ENCODE assay signal across 8 cellular contexts in genomic region chr2:42361728-42362298, GRCh38. TPM values are rescaled to one million over a fixed set of nuclear protein-coding genes. Genes with fewer than 3 reads are reported as not detected.
A peak's percentile ranks its signal among the peaks of the same experiment; 100 is the strongest.
DNase-seq lines count a peak whose midpoint lies in the region; ATAC-seq and TF ChIP-seq lines count a peak whose summit lies in the region.

No MANE protein-coding gene starts in this region.

- H3K36me3 Mint-ChIP-seq in CD4-positive, alpha-beta memory T cell, result peaks cover 5 to 12% of the 10 kb centered on the region in 2 donors

- H3K4me3 Mint-ChIP-seq in CD4-positive, alpha-beta memory T cell, result peak overlapping the region; percentile 89 to 97 (median 94)

- no peak for TF ChIP-seq CTCF in LNCaP clone FGC (IDR thresholded peaks at IDR 0.05; ENCODE audit: control insufficient read depth, extremely low read depth, insufficient read depth)
- TF ChIP-seq CTCF in neural cell (IDR thresholded peaks at IDR 0.05; ENCODE audit: poor library complexity, severe bottlenecking), result peak; percentile 16

- peaks cover 41% of the 10 kb centered on the region for H3K79me2 ChIP-seq in neural cell (replicated peaks; ENCODE audit: insufficient read depth, low read length)

- TF ChIP-seq EP300 in neural cell (conservative IDR thresholded peaks at IDR 0.05; ENCODE audit: poor library complexity, severe bottlenecking), result no peak

- POLR2A ChIA-PET in CD4-positive, alpha-beta memory T cell (lab: Charles Lee; ENCODE audit: partially characterized antibody), result interaction anchor here (0.8 to 3.0 kb wide), 14 partner anchors 9 to 1234 kb away, joined by 3 to 12 read pairs (median 4); partner anchors contain the start of gene THADA

- H3K4me3 ChIP-seq in CD4-positive, alpha-beta memory T cell (ENCODE audit: low read length in 2 of 2), result peak overlapping the region; percentile 32 to 97
- H3K4me3 ChIP-seq in LNCaP clone FGC (ENCODE audit: low read depth, low read length) (peak overlapping the region; percentile 48), duodenal mucosa (ENCODE audit: low read depth in 1 of 2, low read length in 2 of 2) (peak overlapping the region; percentile 63 to 78), neural cell (ENCODE audit: low read length) (peak overlapping the region; percentile 93)

- ATAC-seq in GM18873 (IDR thresholded peaks at IDR 0.05; ENCODE audit: low FRiP score, unreplicated experiment), result no peak

- peaks cover 0 to 1% (median 0%) of the 10 kb centered on the region in 8 donors for H3K9me3 Mint-ChIP-seq in CD4-positive, alpha-beta memory T cell

- H3K9ac ChIP-seq in duodenal mucosa (ENCODE audit: low read depth in 1 of 2, low read length in 2 of 2) (peak overlapping the region; percentile 34 to 91), neural cell (ENCODE audit: low read length) (peak overlapping the region; percentile 43)

- CTCF ChIA-PET in CD4-positive, alpha-beta memory T cell (lab: Charles Lee; ENCODE audit: partially characterized antibody), result interaction anchor here (1.1 to 2.7 kb wide), 6 partner anchors 18 to 520 kb away, joined by 3 to 8 read pairs (median 4); no protein-coding TSS in a partner anchor

- H3K27me3 ChIP-seq in CD4-positive, alpha-beta memory T cell (ENCODE audit: insufficient read depth, low read length), result no peaks in the 10 kb centered on the region
- H3K27me3 ChIP-seq in duodenal mucosa (ENCODE audit: control insufficient read depth in 1 of 2, insufficient read depth in 2 of 2, low read length in 2 of 2) (no peaks in the 10 kb centered on the region), neural cell (ENCODE audit: insufficient read depth, low read depth, low read length) (no peaks in the 10 kb centered on the region)

- H3K4me1 Mint-ChIP-seq in CD4-positive, alpha-beta memory T cell, result peaks cover 34 to 52% (median 43%) of the 10 kb centered on the region in 4 donors

- H3K27ac ChIP-seq in CD4-positive, alpha-beta memory T cell (ENCODE audit: low read depth, low read length), result peak overlapping the region; percentile 93
- H3K27ac ChIP-seq in duodenal mucosa (ENCODE audit: low read depth, low read length), result peak overlapping the region; percentile 68
- H3K27ac ChIP-seq in neural cell (ENCODE audit: low read length), result peak overlapping the region; percentile 38

- H4K20me1 ChIP-seq in neural cell (ENCODE audit: insufficient read depth), result no peaks in the 10 kb centered on the region

- peak overlapping the region; percentile 56 for H3K4me2 ChIP-seq in neural cell (ENCODE audit: low read length)

- H3K4me1 ChIP-seq in CD4-positive, alpha-beta memory T cell (ENCODE audit: insufficient read depth, low read length), result peaks cover 42% of the 10 kb centered on the region
- H3K4me1 ChIP-seq in duodenal mucosa (ENCODE audit: control insufficient read depth in 1 of 2, insufficient read depth in 2 of 2, low read length in 2 of 2), result peaks cover 22 to 26% of the 10 kb centered on the region in 2 donors

- intact Hi-C loops in CD4-positive, alpha-beta memory T cell (cut with micrococcal nuclease), result loop anchor here (1.0 to 5.0 kb wide), 11 partner anchors 35 to 1999 kb away; partner anchors contain the start of genes CAMKMT, EML4, KCNG3 and PPM1B

- DNase-seq in CD4-positive, alpha-beta memory T cell, result no peak
- no peak for DNase-seq in LNCaP clone FGC (ENCODE audit: low read depth)
- no peak for DNase-seq in pons (ENCODE audit: low spot score)
- no peak for DNase-seq in DMS153 treated with DMSO at 0.1 percent for 48 hours (lab: John Stamatoyannopoulos, UW; ENCODE audit: unreplicated experiment)
- DNase-seq in activated CD8-positive, alpha-beta memory T cell treated with anti-CD3 and anti-CD28 coated beads for 24 hours, result no peak

- H3K27me3 Mint-ChIP-seq in CD4-positive, alpha-beta memory T cell, result no peaks in the 10 kb centered on the region

- H3F3A ChIP-seq in neural cell (ENCODE audit: insufficient read depth, low read length, poor library complexity, severe bottlenecking), result no peaks in the 10 kb centered on the region

- H3K36me3 ChIP-seq in CD4-positive, alpha-beta memory T cell (ENCODE audit: insufficient read depth, low read length), result no peaks in the 10 kb centered on the region
- no peaks in the 10 kb centered on the region for H3K36me3 ChIP-seq in duodenal mucosa (ENCODE audit: control insufficient read depth in 1 of 2, insufficient read depth in 2 of 2, low read length in 2 of 2)
- no peaks in the 10 kb centered on the region for H3K36me3 ChIP-seq in neural cell (ENCODE audit: insufficient read depth, low read length)

- TF ChIP-seq RAD21 in neural cell (conservative IDR thresholded peaks at IDR 0.05), result no peak

- peak overlapping the region; percentile 96 to 100 (median 98) for H3K27ac Mint-ChIP-seq in CD4-positive, alpha-beta memory T cell

- H2AFZ ChIP-seq in neural cell (ENCODE audit: low read depth, low read length), result no peak overlapping the region

- no peaks in the 10 kb centered on the region for H3K9me3 ChIP-seq in CD4-positive, alpha-beta memory T cell (ENCODE audit: control insufficient read depth in 1 of 2, low read length in 2 of 2)
- H3K9me3 ChIP-seq in duodenal mucosa (ENCODE audit: control insufficient read depth in 1 of 2, low read length in 2 of 2) (no peaks in the 10 kb centered on the region), neural cell (ENCODE audit: low read length) (no peaks in the 10 kb centered on the region)

- H3K9me2 ChIP-seq in neural cell (ENCODE audit: insufficient read depth, low read length), result no peaks in the 10 kb centered on the region

TF ChIP-seq in neural cell, 6 proteins besides CTCF, POLR2A, EP300 and RAD21:
- TF ChIP-seq TAF1 (IDR thresholded peaks at IDR 0.05; ENCODE audit: low read depth) (no peak), POLR2AphosphoS5 (IDR thresholded peaks at IDR 0.05) (no peak)

RNA-seq across cellular contexts. Expression of gene COX7A2L, which starts 0.8 kb away (rescaled TPM):
- 10 to 100 TPM; 77.2 to 77.7 TPM for total RNA-seq in CD4-positive, alpha-beta memory T cell
- polyA plus RNA-seq in CD4-positive, alpha-beta memory T cell, result 100 to 1,000 TPM; 170 to 267 TPM
- polyA plus RNA-seq in neural cell, result 396 and 425 TPM in 2 replicates
- 232 and 277 TPM in 2 replicates for polyA minus RNA-seq in neural cell

Comparison
In these comparisons a context has a peak if more than half of its experiments do, and no peak if none do; other contexts are left out.
1. H3K27ac ChIP-seq: peak in every context shown above with its lines; median percentile 93 in CD4-positive, alpha-beta memory T cell; 68 in duodenal mucosa; 38 in neural cell.